In genomic region chr6:9717568-9717967, GRCh38 we compare ENCODE assay signal across 1 cellular context.
TF ChIP-seq lines count a peak whose summit lies in the region.

No MANE protein-coding gene starts in this region.

TF ChIP-seq in SK-N-SH treated with all-trans-retinoic acid at 6 μM for 48 hours, 23 proteins besides CTCF, POLR2A, EP300 and RAD21 (continued from another document):
- TF ChIP-seq ESRRG (CRISPR knock-in tag; IDR thresholded peaks at IDR 0.05) (no peak), ZNF70 (CRISPR knock-in tag; IDR thresholded peaks at IDR 0.05) (no peak), GLIS3 (CRISPR knock-in tag; IDR thresholded peaks at IDR 0.05) (no peak), ZFP30 (CRISPR knock-in tag; IDR thresholded peaks at IDR 0.05) (no peak), CSDC2 (CRISPR knock-in tag; IDR thresholded peaks at IDR 0.05) (no peak), ZNF8 (CRISPR knock-in tag; IDR thresholded peaks at IDR 0.05) (no peak), TSHZ2 (CRISPR knock-in tag; IDR thresholded peaks at IDR 0.05) (no peak), SNAI2 (CRISPR knock-in tag; IDR thresholded peaks at IDR 0.05) (no peak), ZC3H10 (CRISPR knock-in tag; IDR thresholded peaks at IDR 0.05) (no peak)
